11 cellular contexts compared by ENCODE assay signal in genomic region chr4:1215347-1216075, GRCh38. TPM values are rescaled to one million over a fixed set of nuclear protein-coding genes. Genes with fewer than 3 reads are reported as not detected.
DNase-seq lines count a peak whose midpoint lies in the region; ATAC-seq and TF ChIP-seq lines count a peak whose summit lies in the region.
"Had no signal": no experiment of that assay in that cellular context is flagged by ENCODE, and none has a peak within 500 bp of the region (broad histone marks: within the 10 kb centered on the region; RNA-seq: fewer than 3 reads in every experiment).

No MANE protein-coding gene starts in this region.

- no peak overlapping the region for H3K4me3 Mint-ChIP-seq in activated naive CD4-positive, alpha-beta T cell treated with anti-CD3 and anti-CD28 coated beads, Interleukin-2, amount 10 ng/mL, durations not matched to agents 7 days and 5 days
- H3K4me3 Mint-ChIP-seq in activated T-helper 1 cell treated with anti-CD3 and anti-CD28 coated beads, Interleukin-12 subunit alpha, Interleukin-12 subunit beta, Interleukin-2, Interleukin-4 antibody, amounts not matched to agents 30 ng/mL and 10 ng/mL and 1 ng/mL, durations not matched to agents 14 hours and 24 hours and 36 hours: no peak overlapping the region

- no peak for TF ChIP-seq POLR2A in transverse colon (IDR thresholded peaks at IDR 0.05)

- H3K27me3 ChIP-seq in transverse colon: no peaks in the 10 kb centered on the region

- peaks cover 37% of the 10 kb centered on the region for H3K4me1 Mint-ChIP-seq in activated naive CD4-positive, alpha-beta T cell treated with anti-CD3 and anti-CD28 coated beads, Interleukin-2, amount 10 ng/mL, durations not matched to agents 7 days and 5 days
- peaks cover 27% of the 10 kb centered on the region for H3K4me1 Mint-ChIP-seq in activated T-helper 1 cell treated with anti-CD3 and anti-CD28 coated beads, Interleukin-12 subunit alpha, Interleukin-12 subunit beta, Interleukin-2, Interleukin-4 antibody, amounts not matched to agents 30 ng/mL and 10 ng/mL and 1 ng/mL, durations not matched to agents 14 hours and 24 hours and 36 hours (ENCODE audit: low read depth)

- no peaks in the 10 kb centered on the region for H3K9me3 ChIP-seq in transverse colon

- H3K27ac ChIP-seq in transverse colon: peak overlapping the region in 2 of 4 donors; percentile 64 to 73

- peak; percentile 42 for ATAC-seq in HG02970 (IDR thresholded peaks at IDR 0.05; ENCODE audit: low FRiP score, unreplicated experiment)

- CTCF ChIA-PET in activated naive CD4-positive, alpha-beta T cell treated with anti-CD3 and anti-CD28 coated beads, Interleukin-2, amount 10 ng/mL, durations not matched to agents 7 days and 5 days (lab: Charles Lee): interaction anchor here (2.6 kb wide), 1 partner anchor 49 kb away, joined by 16 read pairs; no protein-coding TSS in a partner anchor

- H3K27ac Mint-ChIP-seq in activated naive CD4-positive, alpha-beta T cell treated with anti-CD3 and anti-CD28 coated beads, Interleukin-2, amount 10 ng/mL, durations not matched to agents 7 days and 5 days: peak overlapping the region; percentile 42
- peak overlapping the region; percentile 58 for H3K27ac Mint-ChIP-seq in activated T-helper 1 cell treated with anti-CD3 and anti-CD28 coated beads, Interleukin-12 subunit alpha, Interleukin-12 subunit beta, Interleukin-2, Interleukin-4 antibody, amounts not matched to agents 30 ng/mL and 10 ng/mL and 1 ng/mL, durations not matched to agents 14 hours and 24 hours and 36 hours

- TF ChIP-seq EP300 in transverse colon (IDR thresholded peaks at IDR 0.05; ENCODE audit: low read depth): no peak

- intact Hi-C loops in activated T-helper 1 cell treated with anti-CD3 and anti-CD28 coated beads, Interleukin-12 subunit alpha, Interleukin-12 subunit beta, Interleukin-2, Interleukin-4 antibody, amounts not matched to agents 30 ng/mL and 10 ng/mL and 1 ng/mL, durations not matched to agents 14 hours and 24 hours and 36 hours (cut with micrococcal nuclease): loop anchor here (1.0 kb wide), 1 partner anchor 13 kb away; no protein-coding TSS in a partner anchor
- intact Hi-C loops in transverse colon (cut with DNase I; ENCODE audit: low total_unique reads): no loop called here

- no peaks in the 10 kb centered on the region for H3K27me3 Mint-ChIP-seq in activated naive CD4-positive, alpha-beta T cell treated with anti-CD3 and anti-CD28 coated beads, Interleukin-2, amount 10 ng/mL, durations not matched to agents 7 days and 5 days
- no peaks in the 10 kb centered on the region for H3K27me3 Mint-ChIP-seq in activated T-helper 1 cell treated with anti-CD3 and anti-CD28 coated beads, Interleukin-12 subunit alpha, Interleukin-12 subunit beta, Interleukin-2, Interleukin-4 antibody, amounts not matched to agents 30 ng/mL and 10 ng/mL and 1 ng/mL, durations not matched to agents 14 hours and 24 hours and 36 hours (ENCODE audit: insufficient read depth)

- H3K36me3 Mint-ChIP-seq in activated naive CD4-positive, alpha-beta T cell treated with anti-CD3 and anti-CD28 coated beads, Interleukin-2, amount 10 ng/mL, durations not matched to agents 7 days and 5 days: peaks cover 42% of the 10 kb centered on the region
- H3K36me3 Mint-ChIP-seq in activated T-helper 1 cell treated with anti-CD3 and anti-CD28 coated beads, Interleukin-12 subunit alpha, Interleukin-12 subunit beta, Interleukin-2, Interleukin-4 antibody, amounts not matched to agents 30 ng/mL and 10 ng/mL and 1 ng/mL, durations not matched to agents 14 hours and 24 hours and 36 hours (ENCODE audit: low read depth): peaks cover 28% of the 10 kb centered on the region

- no peak for DNase-seq in activated naive CD4-positive, alpha-beta T cell treated with anti-CD3 and anti-CD28 coated beads, Interleukin-2, amount 10 ng/mL, durations not matched to agents 7 days and 5 days
- DNase-seq in activated naive CD4-positive, alpha-beta T cell treated with anti-CD3 and anti-CD28 coated beads, Interleukin-2, amount 50 U/mL, for 16 hours: no peak
- no peak for DNase-seq in activated T-helper 1 cell treated with anti-CD3 and anti-CD28 coated beads, Interleukin-12 subunit alpha, Interleukin-12 subunit beta, Interleukin-2, Interleukin-4 antibody, amounts not matched to agents 30 ng/mL and 10 ng/mL and 1 ng/mL, durations not matched to agents 14 hours and 24 hours and 36 hours (ENCODE audit: low spot score)
- DNase-seq in transverse colon (peak; percentile 74), middle frontal gyrus (ENCODE audit: extremely low spot score, low spot score) (no peak), CD1c-positive myeloid dendritic cell (ENCODE audit: extremely low spot score) (no peak), NCI-H748 (lab: John Stamatoyannopoulos, UW; ENCODE audit: unreplicated experiment) (no peak)
- DNase-seq: amygdala, kidney glomerular epithelial cell, retina had no signal

- in situ Hi-C loops in transverse colon (cut with MboI; ENCODE audit: low pct_ligation_motif_present in 1 of 4, low pct_unique_long_range_greater_than_20kb in 1 of 4, low sequenced_read_pairs in 3 of 4): no loop called here

- H3K4me1 ChIP-seq in transverse colon: peaks cover 4 to 18% (median 14%) of the 10 kb centered on the region in 4 donors

- H3K9me3 Mint-ChIP-seq in activated naive CD4-positive, alpha-beta T cell treated with anti-CD3 and anti-CD28 coated beads, Interleukin-2, amount 10 ng/mL, durations not matched to agents 7 days and 5 days: no peaks in the 10 kb centered on the region
- no peaks in the 10 kb centered on the region for H3K9me3 Mint-ChIP-seq in activated T-helper 1 cell treated with anti-CD3 and anti-CD28 coated beads, Interleukin-12 subunit alpha, Interleukin-12 subunit beta, Interleukin-2, Interleukin-4 antibody, amounts not matched to agents 30 ng/mL and 10 ng/mL and 1 ng/mL, durations not matched to agents 14 hours and 24 hours and 36 hours

- WGBS in transverse colon (ENCODE audit: low coverage in 1 of 2), 2 donors: 87% methylated on average over 26 of the region's 26 CpGs; no CpG with 5 or more reads in 1 of the 2 donors

- peaks cover 0 to 23% (median 6%) of the 10 kb centered on the region in 4 donors for H3K36me3 ChIP-seq in transverse colon

- TF ChIP-seq CTCF in transverse colon (IDR thresholded peaks at IDR 0.05): no peak

- no peak overlapping the region for H3K4me3 ChIP-seq in transverse colon

RNA-seq across cellular contexts. Expression of gene CTBP1, which starts 33.4 kb away (rescaled TPM):
- 203 and 206 TPM in 2 replicates for total RNA-seq in activated T-helper 1 cell treated with anti-CD3 and anti-CD28 coated beads, Interleukin-12 subunit alpha, Interleukin-12 subunit beta, Interleukin-2, Interleukin-4 antibody, amounts not matched to agents 30 ng/mL and 10 ng/mL and 1 ng/mL, durations not matched to agents 14 hours and 24 hours and 36 hours
- total RNA-seq in transverse colon: 100 to 1,000 TPM; 183 to 457 (median 243) TPM

RNA-seq across cellular contexts. Expression of gene SPON2, which starts 43.1 kb away (rescaled TPM):
- 12.1 and 16.3 TPM in 2 replicates for total RNA-seq in activated T-helper 1 cell treated with anti-CD3 and anti-CD28 coated beads, Interleukin-12 subunit alpha, Interleukin-12 subunit beta, Interleukin-2, Interleukin-4 antibody, amounts not matched to agents 30 ng/mL and 10 ng/mL and 1 ng/mL, durations not matched to agents 14 hours and 24 hours and 36 hours
- total RNA-seq in transverse colon: 100 to 1,000 TPM in 1 of 4 donors, 10 to 100 TPM in 3; 45.4 to 127 (median 53.1) TPM
